15 cellular contexts compared by ENCODE assay signal in genomic region chr3:153093629-153094028, GRCh38.
DNase-seq lines count a peak whose midpoint lies in the region; ATAC-seq, FAIRE-seq and TF ChIP-seq lines count a peak whose summit lies in the region.
"Had no signal": no experiment of that assay in that cellular context is flagged by ENCODE, and none has a peak within 500 bp of the region (broad histone marks: within the 10 kb centered on the region; RNA-seq: fewer than 3 reads in every experiment).

No MANE protein-coding gene starts in this region.

- POLR2A ChIA-PET in SK-N-SH (lab: Yijun Ruan, JAX) (no interaction called here), K562 (lab: Yijun Ruan, JAX) (interaction anchor here (0.7 kb wide), 1 partner anchor 159 kb away, joined by 3 read pairs; no protein-coding TSS in a partner anchor)

- H4K20me1 ChIP-seq in SK-N-SH (ENCODE audit: insufficient read depth) (no peaks in the 10 kb centered on the region), K562 (replicated peaks; ENCODE audit: control insufficient read depth, insufficient read depth, low read length) (no peaks in the 10 kb centered on the region)

- H3K27ac Mint-ChIP-seq in Calu3 (ENCODE audit: unreplicated experiment) = peak overlapping the region; percentile 57

- no peak for TF ChIP-seq POLR2A in K562 (conservative IDR thresholded peaks at IDR 0.05)

- peaks cover 13% of the 10 kb centered on the region for H3K36me3 Mint-ChIP-seq in Calu3 (ENCODE audit: insufficient read depth, unreplicated experiment)
- H3K36me3 Mint-ChIP-seq: CD4-positive, alpha-beta memory T cell had no signal

- H3K27me3 ChIP-seq in HUES48 (ENCODE audit: control insufficient read depth, insufficient read depth, low read length) (no peaks in the 10 kb centered on the region), SK-N-SH (ENCODE audit: insufficient read depth) (no peaks in the 10 kb centered on the region), K562 (ENCODE audit: control insufficient read depth in 2 of 2, insufficient read depth in 2 of 2, low read length in 2 of 2) (no peaks in the 10 kb centered on the region)
- H3K27me3 ChIP-seq: BE2C had no signal

- no peaks in the 10 kb centered on the region for H3K27me3 Mint-ChIP-seq in Calu3 (ENCODE audit: unreplicated experiment)
- H3K27me3 Mint-ChIP-seq: CD4-positive, alpha-beta memory T cell had no signal

- H3K9me3 Mint-ChIP-seq in Calu3 (ENCODE audit: low read depth, unreplicated experiment) = no peaks in the 10 kb centered on the region

- peak overlapping the region; percentile 58; the same call in 1 of the 2 replicates for H2AFZ ChIP-seq in SK-N-SH (ENCODE audit: low read depth)
- H2AFZ ChIP-seq in K562 (ENCODE audit: low read depth, low read length) = peak overlapping the region; percentile 56

- H3K4me1 ChIP-seq in HUES48 (ENCODE audit: control insufficient read depth, insufficient read depth, low read length) (peaks cover 46% of the 10 kb centered on the region), SK-N-SH (ENCODE audit: control insufficient read depth in 1 of 2, insufficient read depth in 2 of 2, low read depth in 1 of 2, low read length in 1 of 2) (peaks cover 0 to 21% of the 10 kb centered on the region in 2 experiments; a peak in 2 of 4 replicates), K562 (replicated peaks in 1 of 2; ENCODE audit: control insufficient read depth in 2 of 2, insufficient read depth in 2 of 2, low read length in 2 of 2) (0 out of 5 replicates have a peak, but pooled peaks cover 0 to 5% of the 10 kb centered on the region in 2 experiments)
- H3K4me1 ChIP-seq: BE2C had no signal

- peak overlapping the region; percentile 21; the same call in 1 of the 2 replicates for H3K4me3 ChIP-seq in HUES48 (ENCODE audit: low read depth, low read length)
- H3K4me3 ChIP-seq in SK-N-SH (ENCODE audit: low read depth in 2 of 2, low read length in 1 of 2) = no peak overlapping the region
- H3K4me3 ChIP-seq in K562 = no peak overlapping the region

- H3K27ac ChIP-seq in HUES48 (ENCODE audit: low read depth, low read length) = peak overlapping the region; percentile 63
- H3K27ac ChIP-seq in SK-N-SH (ENCODE audit: low read depth in 2 of 2, low read length in 1 of 2) = peak overlapping the region in 1 of 2 experiments; percentile 35; a peak in 1 of 4 replicates
- no peak overlapping the region for H3K27ac ChIP-seq in K562 (ENCODE audit: extremely low read depth, low read depth, low read length)
- H3K27ac ChIP-seq: C4-2B had no signal

- TF ChIP-seq EP300 in SK-N-SH (IDR thresholded peaks at IDR 0.05; ENCODE audit: borderline replicate concordance in 1 of 2, low read depth in 1 of 2, low read length in 1 of 2) (no peak), K562 (IDR thresholded peaks at IDR 0.05; ENCODE audit: low read length) (no peak)

- H3K9ac ChIP-seq in HUES48 (ENCODE audit: low read depth, low read length) = no peak overlapping the region
- H3K9ac ChIP-seq in SK-N-SH = no peak overlapping the region
- H3K9ac ChIP-seq in K562 (ENCODE audit: insufficient read depth in 1 of 2, low read depth in 2 of 2, low read length in 2 of 2) = no peak overlapping the region

- ATAC-seq in K562 = no peak
- ATAC-seq in GM19328 (IDR thresholded peaks at IDR 0.05; ENCODE audit: unreplicated experiment) = no peak
- no peak for ATAC-seq in HG03520 (IDR thresholded peaks at IDR 0.05; ENCODE audit: unreplicated experiment)
- no peak for ATAC-seq in GM19351 (IDR thresholded peaks at IDR 0.05; ENCODE audit: unreplicated experiment)

- H3K4me2 ChIP-seq in SK-N-SH (no peak overlapping the region), K562 (ENCODE audit: insufficient read depth, low read length) (no peak overlapping the region)

- no peak for DNase-seq in Calu3
- DNase-seq in SK-N-SH = no peak
- DNase-seq in K562 (ENCODE audit: extremely low read depth in 1 of 4, low spot score in 3 of 4) = no peak
- DNase-seq in stimulated activated CD4-positive, alpha-beta T cell treated with anti-CD3 and anti-CD28 coated beads, Interleukin-12 subunit alpha, Interleukin-12 subunit beta, amount 100 ng/mL, for 4 hours = no peak
- DNase-seq: BE2C; CD4-positive, alpha-beta memory T cell; DMS79 treated with DMSO at 0.1 percent for 48 hours; EL had no signal

- in situ Hi-C loops in K562 (cut with MboI) = no loop called here

- H3K9me3 ChIP-seq in HUES48 (ENCODE audit: control insufficient read depth, insufficient read depth, low read length) (no peaks in the 10 kb centered on the region; the same call in 1 of the 2 replicates), SK-N-SH (no peaks in the 10 kb centered on the region), K562 (replicated peaks; ENCODE audit: control insufficient read depth, insufficient read depth, low read depth, low read length) (no peaks in the 10 kb centered on the region)
- H3K9me3 ChIP-seq: BE2C had no signal

- H3K4me1 Mint-ChIP-seq in Calu3 (ENCODE audit: low read depth, unreplicated experiment) = peaks cover 78% of the 10 kb centered on the region

- H3K79me2 ChIP-seq in SK-N-SH (ENCODE audit: insufficient read depth) = no peaks in the 10 kb centered on the region
- no peaks in the 10 kb centered on the region for H3K79me2 ChIP-seq in K562 (ENCODE audit: control insufficient read depth, insufficient read depth, low read length)

- no peaks in the 10 kb centered on the region for H3K9me1 ChIP-seq in K562 (ENCODE audit: control insufficient read depth, insufficient read depth, low read length)

- peaks cover 20% of the 10 kb centered on the region for H3F3A ChIP-seq in SK-N-SH (replicated peaks; ENCODE audit: insufficient read depth)

- CTCF ChIA-PET in Calu3 (lab: Charles Lee) (interaction anchor here (0.7 to 1.4 kb wide), 2 partner anchors 66 to 68 kb away, joined by 3 to 4 read pairs; partner anchors contain the start of gene RAP2B), SK-N-SH (lab: Yijun Ruan, JAX) (interaction anchor here (1.1 kb wide), 1 partner anchor 71 kb away, joined by 3 read pairs; no protein-coding TSS in a partner anchor), K562 (lab: Yijun Ruan, JAX; ENCODE audit: low intra/inter-chr PET ratio) (no interaction called here)

- H3K9me2 ChIP-seq in SK-N-SH = no peaks in the 10 kb centered on the region

- no peak overlapping the region for H3K4me3 Mint-ChIP-seq in Calu3 (ENCODE audit: low read depth, unreplicated experiment)
- H3K4me3 Mint-ChIP-seq: CD4-positive, alpha-beta memory T cell had no signal

- H3K36me3 ChIP-seq in HUES48 (ENCODE audit: control insufficient read depth, insufficient read depth, low read length) (no peaks in the 10 kb centered on the region), SK-N-SH (replicated peaks in 1 of 2; ENCODE audit: control insufficient read depth in 1 of 2, insufficient read depth in 2 of 2, low read length in 1 of 2) (no peaks in the 10 kb centered on the region), K562 (ENCODE audit: control insufficient read depth, insufficient read depth, low read length) (no peaks in the 10 kb centered on the region)
- H3K36me3 ChIP-seq: BE2C had no signal

- intact Hi-C loops in Calu3 (cut with micrococcal nuclease; ENCODE audit: unreplicated experiment) (loop anchor here (10.0 kb wide), 1 partner anchor 129 kb away; no protein-coding TSS in a partner anchor), K562 (cut with micrococcal nuclease) (loop anchor here (5.0 kb wide), 1 partner anchor 51 kb away; no protein-coding TSS in a partner anchor)

- FAIRE-seq in K562 (lab: Jason Lieb, UNC) = no peak
- FAIRE-seq: D721Med, G401.6 had no signal

- TF ChIP-seq CTCF in Calu3 (IDR thresholded peaks at IDR 0.05; ENCODE audit: unreplicated experiment) (no peak), SK-N-SH (IDR thresholded peaks at IDR 0.05) (no peak), K562 (IDR thresholded peaks at IDR 0.05 in 2 of 3, conservative IDR thresholded peaks at IDR 0.05 in 1 of 3; ENCODE audit: insufficient read depth in 2 of 3, low read depth in 1 of 3, low read length in 3 of 3) (no peak)

- BruUV-seq in Calu3 (replicated peaks; lab: Mats Ljungman, UMichigan) = no TSS peak
- BruUV-seq in K562 (replicated peaks; lab: Mats Ljungman, UMichigan) = no TSS peak

- TF ChIP-seq RAD21 in SK-N-SH (IDR thresholded peaks at IDR 0.05; ENCODE audit: low read length) = no peak
- TF ChIP-seq RAD21 in K562 (CRISPR knock-in tag; conservative IDR thresholded peaks at IDR 0.05 in 1 of 2, IDR thresholded peaks at IDR 0.05 in 1 of 2) = no peak

TF ChIP-seq in SK-N-SH, 30 proteins besides CTCF, POLR2A, EP300 and RAD21 (continues in another document):
- TF ChIP-seq RCOR1 (IDR thresholded peaks at IDR 0.05; ENCODE audit: low read length) (no peak), TCF12 (IDR thresholded peaks at IDR 0.05) (no peak)
- TF ChIP-seq, protein P1, sequence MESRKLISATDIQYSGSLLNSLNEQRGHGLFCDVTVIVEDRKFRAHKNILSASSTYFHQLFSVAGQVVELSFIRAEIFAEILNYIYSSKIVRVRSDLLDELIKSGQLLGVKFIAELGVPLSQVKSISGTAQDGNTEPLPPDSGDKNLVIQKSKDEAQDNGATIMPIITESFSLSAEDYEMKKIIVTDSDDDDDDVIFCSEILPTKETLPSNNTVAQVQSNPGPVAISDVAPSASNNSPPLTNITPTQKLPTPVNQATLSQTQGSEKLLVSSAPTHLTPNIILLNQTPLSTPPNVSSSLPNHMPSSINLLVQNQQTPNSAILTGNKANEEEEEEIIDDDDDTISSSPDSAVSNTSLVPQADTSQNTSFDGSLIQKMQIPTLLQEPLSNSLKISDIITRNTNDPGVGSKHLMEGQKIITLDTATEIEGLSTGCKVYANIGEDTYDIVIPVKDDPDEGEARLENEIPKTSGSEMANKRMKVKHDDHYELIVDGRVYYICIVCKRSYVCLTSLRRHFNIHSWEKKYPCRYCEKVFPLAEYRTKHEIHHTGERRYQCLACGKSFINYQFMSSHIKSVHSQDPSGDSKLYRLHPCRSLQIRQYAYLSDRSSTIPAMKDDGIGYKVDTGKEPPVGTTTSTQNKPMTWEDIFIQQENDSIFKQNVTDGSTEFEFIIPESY (IDR thresholded peaks at IDR 0.05; ENCODE audit: borderline replicate concordance, low read depth) = no peak

TF ChIP-seq in K562, 482 proteins besides CTCF, POLR2A, EP300 and RAD21 (continues in another document):
- TF ChIP-seq, protein P2, sequence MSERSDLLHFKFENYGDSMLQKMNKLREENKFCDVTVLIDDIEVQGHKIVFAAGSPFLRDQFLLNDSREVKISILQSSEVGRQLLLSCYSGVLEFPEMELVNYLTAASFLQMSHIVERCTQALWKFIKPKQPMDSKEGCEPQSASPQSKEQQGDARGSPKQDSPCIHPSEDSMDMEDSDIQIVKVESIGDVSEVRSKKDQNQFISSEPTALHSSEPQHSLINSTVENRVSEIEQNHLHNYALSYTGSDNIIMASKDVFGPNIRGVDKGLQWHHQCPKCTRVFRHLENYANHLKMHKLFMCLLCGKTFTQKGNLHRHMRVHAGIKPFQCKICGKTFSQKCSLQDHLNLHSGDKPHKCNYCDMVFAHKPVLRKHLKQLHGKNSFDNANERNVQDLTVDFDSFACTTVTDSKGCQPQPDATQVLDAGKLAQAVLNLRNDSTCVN (CRISPR knock-in tag; IDR thresholded peaks at IDR 0.05) = no peak
- no peak for TF ChIP-seq CEBPG (CRISPR knock-in tag; IDR thresholded peaks at IDR 0.05)
- TF ChIP-seq CEBPG (tag; conservative IDR thresholded peaks at IDR 0.05 in 1 of 2, IDR thresholded peaks at IDR 0.05 in 1 of 2) = no peak
